ENCODE assay signal across 1 cellular context in the genomic region with DNA sequence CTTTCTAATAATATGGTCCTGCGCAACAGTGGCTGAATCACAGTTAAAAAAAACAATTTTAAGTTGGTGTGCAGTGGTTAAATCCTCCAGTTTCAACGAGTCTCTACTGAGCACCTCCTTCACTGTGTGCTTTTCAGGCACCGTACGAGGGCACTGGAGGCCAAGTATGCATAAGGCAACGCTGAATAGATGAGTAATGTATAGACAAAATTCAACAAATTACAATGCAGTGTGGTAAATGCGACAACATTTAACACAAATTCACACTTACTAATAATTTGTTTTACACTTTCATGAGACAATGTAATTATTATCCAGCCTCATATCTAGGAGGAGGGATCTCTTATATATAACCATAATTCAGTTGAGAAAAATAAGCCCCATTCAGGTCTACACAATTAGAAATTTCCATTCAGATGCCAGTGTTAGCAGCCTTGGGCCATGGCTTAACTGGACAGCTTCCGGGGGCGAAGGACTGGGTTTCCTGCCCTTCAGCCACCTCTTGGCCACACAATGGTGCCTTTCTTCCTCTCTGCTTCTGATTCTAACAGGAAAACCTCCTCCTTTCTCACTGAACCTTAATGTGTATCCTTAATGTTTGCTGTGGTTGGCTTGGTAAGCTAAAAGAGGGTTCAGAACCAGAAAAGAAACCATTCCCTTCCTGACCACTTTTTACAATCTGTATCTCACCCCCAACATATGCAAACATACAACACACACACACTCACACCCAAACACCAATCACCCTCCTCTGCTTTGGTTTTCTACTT.
TF ChIP-seq lines count a peak whose summit lies in the region.

No MANE protein-coding gene starts in this region.

TF ChIP-seq in HepG2, 621 proteins besides CTCF, POLR2A, EP300 and RAD21 (continued from another document and continues in another):
- TF ChIP-seq, protein P1, sequence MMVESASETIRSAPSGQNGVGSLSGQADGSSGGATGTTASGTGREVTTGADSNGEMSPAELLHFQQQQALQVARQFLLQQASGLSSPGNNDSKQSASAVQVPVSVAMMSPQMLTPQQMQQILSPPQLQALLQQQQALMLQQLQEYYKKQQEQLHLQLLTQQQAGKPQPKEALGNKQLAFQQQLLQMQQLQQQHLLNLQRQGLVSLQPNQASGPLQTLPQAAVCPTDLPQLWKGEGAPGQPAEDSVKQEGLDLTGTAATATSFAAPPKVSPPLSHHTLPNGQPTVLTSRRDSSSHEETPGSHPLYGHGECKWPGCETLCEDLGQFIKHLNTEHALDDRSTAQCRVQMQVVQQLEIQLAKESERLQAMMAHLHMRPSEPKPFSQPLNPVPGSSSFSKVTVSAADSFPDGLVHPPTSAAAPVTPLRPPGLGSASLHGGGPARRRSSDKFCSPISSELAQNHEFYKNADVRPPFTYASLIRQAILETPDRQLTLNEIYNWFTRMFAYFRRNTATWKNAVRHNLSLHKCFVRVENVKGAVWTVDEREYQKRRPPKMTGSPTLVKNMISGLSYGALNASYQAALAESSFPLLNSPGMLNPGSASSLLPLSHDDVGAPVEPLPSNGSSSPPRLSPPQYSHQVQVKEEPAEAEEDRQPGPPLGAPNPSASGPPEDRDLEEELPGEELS (CRISPR knock-in tag; IDR thresholded peaks at IDR 0.05): 0 out of 2 replicates have a peak, but pooled peaks have one; percentile 29
- no peak for TF ChIP-seq ZNF101 (CRISPR knock-in tag; IDR thresholded peaks at IDR 0.05; ENCODE audit: borderline replicate concordance, low read depth)
- no peak for TF ChIP-seq ZSCAN31 (CRISPR knock-in tag; IDR thresholded peaks at IDR 0.05; ENCODE audit: low read depth)
- peak; percentile 57; the same call in 1 of the 2 replicates for TF ChIP-seq ZSCAN20 (CRISPR knock-in tag; IDR thresholded peaks at IDR 0.05; ENCODE audit: borderline replicate concordance)
- TF ChIP-seq MEIS2 (CRISPR knock-in tag; IDR thresholded peaks at IDR 0.05): 0 out of 2 replicates have a peak, but pooled peaks have one; percentile 36
- TF ChIP-seq KAT8 (CRISPR knock-in tag; IDR thresholded peaks at IDR 0.05): peak; percentile 11; the same call in 1 of the 2 replicates
- 0 out of 2 replicates have a peak, but pooled peaks have one; percentile 26 for TF ChIP-seq ZNF12 (CRISPR knock-in tag; IDR thresholded peaks at IDR 0.05)
- no peak for TF ChIP-seq ZNF10 (CRISPR knock-in tag; IDR thresholded peaks at IDR 0.05; ENCODE audit: borderline replicate concordance, low read depth)
- TF ChIP-seq MED13 (CRISPR knock-in tag; IDR thresholded peaks at IDR 0.05): no peak
- no peak for TF ChIP-seq ZNF768 (CRISPR knock-in tag; IDR thresholded peaks at IDR 0.05)
- peak; percentile 36; the same call in 1 of the 2 replicates for TF ChIP-seq HMG20A (CRISPR knock-in tag; IDR thresholded peaks at IDR 0.05; ENCODE audit: borderline replicate concordance)
- no peak; the same call in 1 of the 2 replicates for TF ChIP-seq GTF3A (CRISPR knock-in tag; conservative IDR thresholded peaks at IDR 0.05)
- no peak for TF ChIP-seq REPIN1 (CRISPR knock-in tag; IDR thresholded peaks at IDR 0.05; ENCODE audit: borderline replicate concordance, low read depth)
- TF ChIP-seq ZNF614 (CRISPR knock-in tag; IDR thresholded peaks at IDR 0.05; ENCODE audit: borderline replicate concordance): no peak
- no peak for TF ChIP-seq ZNF224 (CRISPR knock-in tag; IDR thresholded peaks at IDR 0.05)
- TF ChIP-seq ZNF749 (CRISPR knock-in tag; IDR thresholded peaks at IDR 0.05; ENCODE audit: borderline replicate concordance): peak; percentile 42; the same call in 1 of the 2 replicates
- TF ChIP-seq ATF7-NPFF (CRISPR knock-in tag; IDR thresholded peaks at IDR 0.05; ENCODE audit: low read depth): no peak
- TF ChIP-seq, protein P2, sequence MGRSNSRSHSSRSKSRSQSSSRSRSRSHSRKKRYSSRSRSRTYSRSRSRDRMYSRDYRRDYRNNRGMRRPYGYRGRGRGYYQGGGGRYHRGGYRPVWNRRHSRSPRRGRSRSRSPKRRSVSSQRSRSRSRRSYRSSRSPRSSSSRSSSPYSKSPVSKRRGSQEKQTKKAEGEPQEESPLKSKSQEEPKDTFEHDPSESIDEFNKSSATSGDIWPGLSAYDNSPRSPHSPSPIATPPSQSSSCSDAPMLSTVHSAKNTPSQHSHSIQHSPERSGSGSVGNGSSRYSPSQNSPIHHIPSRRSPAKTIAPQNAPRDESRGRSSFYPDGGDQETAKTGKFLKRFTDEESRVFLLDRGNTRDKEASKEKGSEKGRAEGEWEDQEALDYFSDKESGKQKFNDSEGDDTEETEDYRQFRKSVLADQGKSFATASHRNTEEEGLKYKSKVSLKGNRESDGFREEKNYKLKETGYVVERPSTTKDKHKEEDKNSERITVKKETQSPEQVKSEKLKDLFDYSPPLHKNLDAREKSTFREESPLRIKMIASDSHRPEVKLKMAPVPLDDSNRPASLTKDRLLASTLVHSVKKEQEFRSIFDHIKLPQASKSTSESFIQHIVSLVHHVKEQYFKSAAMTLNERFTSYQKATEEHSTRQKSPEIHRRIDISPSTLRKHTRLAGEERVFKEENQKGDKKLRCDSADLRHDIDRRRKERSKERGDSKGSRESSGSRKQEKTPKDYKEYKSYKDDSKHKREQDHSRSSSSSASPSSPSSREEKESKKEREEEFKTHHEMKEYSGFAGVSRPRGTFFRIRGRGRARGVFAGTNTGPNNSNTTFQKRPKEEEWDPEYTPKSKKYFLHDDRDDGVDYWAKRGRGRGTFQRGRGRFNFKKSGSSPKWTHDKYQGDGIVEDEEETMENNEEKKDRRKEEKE (IDR thresholded peaks at IDR 0.05): no peak
- TF ChIP-seq TBX3 (IDR thresholded peaks at IDR 0.05; ENCODE audit: borderline replicate concordance): no peak
- TF ChIP-seq, protein P3, sequence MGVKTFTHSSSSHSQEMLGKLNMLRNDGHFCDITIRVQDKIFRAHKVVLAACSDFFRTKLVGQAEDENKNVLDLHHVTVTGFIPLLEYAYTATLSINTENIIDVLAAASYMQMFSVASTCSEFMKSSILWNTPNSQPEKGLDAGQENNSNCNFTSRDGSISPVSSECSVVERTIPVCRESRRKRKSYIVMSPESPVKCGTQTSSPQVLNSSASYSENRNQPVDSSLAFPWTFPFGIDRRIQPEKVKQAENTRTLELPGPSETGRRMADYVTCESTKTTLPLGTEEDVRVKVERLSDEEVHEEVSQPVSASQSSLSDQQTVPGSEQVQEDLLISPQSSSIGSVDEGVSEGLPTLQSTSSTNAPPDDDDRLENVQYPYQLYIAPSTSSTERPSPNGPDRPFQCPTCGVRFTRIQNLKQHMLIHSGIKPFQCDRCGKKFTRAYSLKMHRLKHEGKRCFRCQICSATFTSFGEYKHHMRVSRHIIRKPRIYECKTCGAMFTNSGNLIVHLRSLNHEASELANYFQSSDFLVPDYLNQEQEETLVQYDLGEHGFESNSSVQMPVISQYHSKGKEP (CRISPR knock-in tag; IDR thresholded peaks at IDR 0.05): no peak
- TF ChIP-seq, protein P4, sequence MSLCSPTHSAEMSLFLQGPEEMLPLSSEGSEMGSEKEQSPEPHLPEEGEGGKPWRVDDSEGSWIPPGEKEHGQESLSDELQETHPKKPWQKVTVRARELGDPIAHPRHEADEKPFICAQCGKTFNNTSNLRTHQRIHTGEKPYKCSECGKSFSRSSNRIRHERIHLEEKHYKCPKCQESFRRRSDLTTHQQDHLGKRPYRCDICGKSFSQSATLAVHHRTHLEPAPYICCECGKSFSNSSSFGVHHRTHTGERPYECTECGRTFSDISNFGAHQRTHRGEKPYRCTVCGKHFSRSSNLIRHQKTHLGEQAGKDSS (CRISPR knock-in tag; IDR thresholded peaks at IDR 0.05; ENCODE audit: borderline replicate concordance, low read depth): no peak
- no peak for TF ChIP-seq HOXA5 (CRISPR knock-in tag; IDR thresholded peaks at IDR 0.05)
- TF ChIP-seq NFRKB (IDR thresholded peaks at IDR 0.05): no peak
- TF ChIP-seq THAP11 (CRISPR knock-in tag; IDR thresholded peaks at IDR 0.05): peak; percentile 43; the same call in 1 of the 2 replicates
- no peak for TF ChIP-seq MED1 (CRISPR knock-in tag; IDR thresholded peaks at IDR 0.05)
- TF ChIP-seq KLF16 (CRISPR knock-in tag; IDR thresholded peaks at IDR 0.05): no peak
- TF ChIP-seq, protein P5, sequence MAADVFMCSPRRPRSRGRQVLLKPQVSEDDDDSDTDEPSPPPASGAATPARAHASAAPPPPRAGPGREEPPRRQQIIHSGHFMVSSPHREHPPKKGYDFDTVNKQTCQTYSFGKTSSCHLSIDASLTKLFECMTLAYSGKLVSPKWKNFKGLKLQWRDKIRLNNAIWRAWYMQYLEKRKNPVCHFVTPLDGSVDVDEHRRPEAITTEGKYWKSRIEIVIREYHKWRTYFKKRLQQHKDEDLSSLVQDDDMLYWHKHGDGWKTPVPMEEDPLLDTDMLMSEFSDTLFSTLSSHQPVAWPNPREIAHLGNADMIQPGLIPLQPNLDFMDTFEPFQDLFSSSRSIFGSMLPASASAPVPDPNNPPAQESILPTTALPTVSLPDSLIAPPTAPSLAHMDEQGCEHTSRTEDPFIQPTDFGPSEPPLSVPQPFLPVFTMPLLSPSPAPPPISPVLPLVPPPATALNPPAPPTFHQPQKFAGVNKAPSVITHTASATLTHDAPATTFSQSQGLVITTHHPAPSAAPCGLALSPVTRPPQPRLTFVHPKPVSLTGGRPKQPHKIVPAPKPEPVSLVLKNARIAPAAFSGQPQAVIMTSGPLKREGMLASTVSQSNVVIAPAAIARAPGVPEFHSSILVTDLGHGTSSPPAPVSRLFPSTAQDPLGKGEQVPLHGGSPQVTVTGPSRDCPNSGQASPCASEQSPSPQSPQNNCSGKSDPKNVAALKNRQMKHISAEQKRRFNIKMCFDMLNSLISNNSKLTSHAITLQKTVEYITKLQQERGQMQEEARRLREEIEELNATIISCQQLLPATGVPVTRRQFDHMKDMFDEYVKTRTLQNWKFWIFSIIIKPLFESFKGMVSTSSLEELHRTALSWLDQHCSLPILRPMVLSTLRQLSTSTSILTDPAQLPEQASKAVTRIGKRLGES (CRISPR knock-in tag; IDR thresholded peaks at IDR 0.05; ENCODE audit: borderline replicate concordance): no peak
- TF ChIP-seq RCOR2 (CRISPR knock-in tag; IDR thresholded peaks at IDR 0.05): 0 out of 2 replicates have a peak, but pooled peaks have one; percentile 44
- no peak for TF ChIP-seq ZNF263 (CRISPR knock-in tag; IDR thresholded peaks at IDR 0.05)
- TF ChIP-seq ZNF44 (CRISPR knock-in tag; IDR thresholded peaks at IDR 0.05): no peak
- no peak for TF ChIP-seq HNRNPK (IDR thresholded peaks at IDR 0.05; ENCODE audit: low read depth, low read length, poor library complexity, severe bottlenecking)
- no peak for TF ChIP-seq ZNF160 (CRISPR knock-in tag; IDR thresholded peaks at IDR 0.05)
- TF ChIP-seq PHF21A (CRISPR knock-in tag; IDR thresholded peaks at IDR 0.05): peak; percentile 61; the same call in 1 of the 2 replicates
- no peak for TF ChIP-seq MAFF (IDR thresholded peaks at IDR 0.05; ENCODE audit: low read depth, low read length)
- TF ChIP-seq, protein P6, sequence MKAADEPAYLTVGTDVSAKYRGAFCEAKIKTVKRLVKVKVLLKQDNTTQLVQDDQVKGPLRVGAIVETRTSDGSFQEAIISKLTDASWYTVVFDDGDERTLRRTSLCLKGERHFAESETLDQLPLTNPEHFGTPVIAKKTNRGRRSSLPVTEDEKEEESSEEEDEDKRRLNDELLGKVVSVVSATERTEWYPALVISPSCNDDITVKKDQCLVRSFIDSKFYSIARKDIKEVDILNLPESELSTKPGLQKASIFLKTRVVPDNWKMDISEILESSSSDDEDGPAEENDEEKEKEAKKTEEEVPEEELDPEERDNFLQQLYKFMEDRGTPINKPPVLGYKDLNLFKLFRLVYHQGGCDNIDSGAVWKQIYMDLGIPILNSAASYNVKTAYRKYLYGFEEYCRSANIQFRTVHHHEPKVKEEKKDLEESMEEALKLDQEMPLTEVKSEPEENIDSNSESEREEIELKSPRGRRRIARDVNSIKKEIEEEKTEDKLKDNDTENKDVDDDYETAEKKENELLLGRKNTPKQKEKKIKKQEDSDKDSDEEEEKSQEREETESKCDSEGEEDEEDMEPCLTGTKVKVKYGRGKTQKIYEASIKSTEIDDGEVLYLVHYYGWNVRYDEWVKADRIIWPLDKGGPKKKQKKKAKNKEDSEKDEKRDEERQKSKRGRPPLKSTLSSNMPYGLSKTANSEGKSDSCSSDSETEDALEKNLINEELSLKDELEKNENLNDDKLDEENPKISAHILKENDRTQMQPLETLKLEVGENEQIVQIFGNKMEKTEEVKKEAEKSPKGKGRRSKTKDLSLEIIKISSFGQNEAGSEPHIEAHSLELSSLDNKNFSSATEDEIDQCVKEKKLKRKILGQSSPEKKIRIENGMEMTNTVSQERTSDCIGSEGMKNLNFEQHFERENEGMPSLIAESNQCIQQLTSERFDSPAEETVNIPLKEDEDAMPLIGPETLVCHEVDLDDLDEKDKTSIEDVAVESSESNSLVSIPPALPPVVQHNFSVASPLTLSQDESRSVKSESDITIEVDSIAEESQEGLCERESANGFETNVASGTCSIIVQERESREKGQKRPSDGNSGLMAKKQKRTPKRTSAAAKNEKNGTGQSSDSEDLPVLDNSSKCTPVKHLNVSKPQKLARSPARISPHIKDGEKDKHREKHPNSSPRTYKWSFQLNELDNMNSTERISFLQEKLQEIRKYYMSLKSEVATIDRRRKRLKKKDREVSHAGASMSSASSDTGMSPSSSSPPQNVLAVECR (CRISPR knock-in tag; IDR thresholded peaks at IDR 0.05; ENCODE audit: borderline replicate concordance): peak; percentile 27; the same call in 1 of the 2 replicates
- TF ChIP-seq ELF1 (CRISPR knock-in tag; IDR thresholded peaks at IDR 0.05): peak; percentile 40
- no peak for TF ChIP-seq ZNF20 (CRISPR knock-in tag; IDR thresholded peaks at IDR 0.05)
- TF ChIP-seq ZNF235 (CRISPR knock-in tag; IDR thresholded peaks at IDR 0.05; ENCODE audit: borderline replicate concordance): no peak
- TF ChIP-seq ZNF234 (CRISPR knock-in tag; conservative IDR thresholded peaks at IDR 0.05): no peak
- TF ChIP-seq ZMYM2 (CRISPR knock-in tag; IDR thresholded peaks at IDR 0.05): peak; percentile 64; the same call in 1 of the 2 replicates
- TF ChIP-seq POGZ (CRISPR knock-in tag; IDR thresholded peaks at IDR 0.05): peak; percentile 63; the same call in 1 of the 2 replicates
- no peak for TF ChIP-seq LCORL (IDR thresholded peaks at IDR 0.05)
- no peak for TF ChIP-seq LCORL (CRISPR knock-in tag; IDR thresholded peaks at IDR 0.05)
- TF ChIP-seq, protein P7, sequence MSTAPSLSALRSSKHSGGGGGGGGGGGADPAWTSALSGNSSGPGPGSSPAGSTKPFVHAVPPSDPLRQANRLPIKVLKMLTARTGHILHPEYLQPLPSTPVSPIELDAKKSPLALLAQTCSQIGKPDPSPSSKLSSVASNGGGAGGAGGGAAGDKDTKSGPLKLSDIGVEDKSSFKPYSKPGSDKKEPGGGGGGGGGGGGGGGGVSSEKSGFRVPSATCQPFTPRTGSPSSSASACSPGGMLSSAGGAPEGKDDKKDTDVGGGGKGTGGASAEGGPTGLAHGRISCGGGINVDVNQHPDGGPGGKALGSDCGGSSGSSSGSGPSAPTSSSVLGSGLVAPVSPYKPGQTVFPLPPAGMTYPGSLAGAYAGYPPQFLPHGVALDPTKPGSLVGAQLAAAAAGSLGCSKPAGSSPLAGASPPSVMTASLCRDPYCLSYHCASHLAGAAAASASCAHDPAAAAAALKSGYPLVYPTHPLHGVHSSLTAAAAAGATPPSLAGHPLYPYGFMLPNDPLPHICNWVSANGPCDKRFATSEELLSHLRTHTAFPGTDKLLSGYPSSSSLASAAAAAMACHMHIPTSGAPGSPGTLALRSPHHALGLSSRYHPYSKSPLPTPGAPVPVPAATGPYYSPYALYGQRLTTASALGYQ (CRISPR knock-in tag; IDR thresholded peaks at IDR 0.05): peak; percentile 19; the same call in 1 of the 2 replicates
- TF ChIP-seq RXRB (CRISPR knock-in tag; IDR thresholded peaks at IDR 0.05; ENCODE audit: borderline replicate concordance): peak; percentile 11; the same call in 1 of the 2 replicates
